8 cellular contexts compared by ENCODE assay signal in the genomic region with DNA sequence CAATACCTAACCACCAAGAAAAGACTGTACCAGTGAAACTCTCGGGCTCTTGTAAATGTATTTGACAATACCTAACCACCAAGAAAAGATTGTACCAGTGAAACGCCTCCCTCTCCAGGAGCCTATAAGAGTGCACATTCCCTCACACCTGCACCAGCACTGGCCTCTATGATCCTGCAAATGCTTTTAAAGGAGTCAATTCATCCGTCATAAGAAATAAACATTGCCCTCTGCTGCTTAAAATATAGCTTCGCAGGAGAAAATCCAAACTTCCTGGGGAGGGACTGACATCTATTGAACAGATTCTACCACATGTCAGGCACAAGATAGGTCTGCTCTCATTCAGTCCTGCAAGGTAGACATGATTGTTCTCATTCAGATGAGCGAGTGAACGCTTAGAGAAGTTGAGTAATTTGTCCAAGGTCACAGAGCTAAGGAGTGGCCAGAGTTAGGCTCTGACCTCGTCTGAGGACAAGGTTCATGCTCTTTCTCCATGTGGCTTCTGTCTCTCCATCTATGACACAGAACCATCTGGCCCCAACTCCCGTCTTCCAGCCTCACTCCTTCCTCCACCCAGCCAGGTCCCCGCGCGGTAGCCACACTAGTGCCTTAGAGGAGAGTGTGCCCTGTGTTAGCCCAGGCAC. TPM values are rescaled to one million over a fixed set of nuclear protein-coding genes. Genes with fewer than 3 reads are reported as not detected.
DNase-seq lines count a peak whose midpoint lies in the region; ATAC-seq, FAIRE-seq and TF ChIP-seq lines count a peak whose summit lies in the region.

No MANE protein-coding gene starts in this region.

- no peaks in the 10 kb centered on the region for H3K36me3 Mint-ChIP-seq in osteocyte (ENCODE audit: unreplicated experiment)
- no peaks in the 10 kb centered on the region for H3K36me3 Mint-ChIP-seq in activated naive CD4-positive, alpha-beta T cell treated with anti-CD3 and anti-CD28 coated beads, Interleukin-2, amount 10 ng/mL, durations not matched to agents 7 days and 5 days

- no peaks in the 10 kb centered on the region for H3K27me3 Mint-ChIP-seq in osteocyte (ENCODE audit: unreplicated experiment)
- peaks cover 9% of the 10 kb centered on the region for H3K27me3 Mint-ChIP-seq in activated naive CD4-positive, alpha-beta T cell treated with anti-CD3 and anti-CD28 coated beads, Interleukin-2, amount 10 ng/mL, durations not matched to agents 7 days and 5 days

- CTCF ChIA-PET in activated naive CD4-positive, alpha-beta T cell treated with anti-CD3 and anti-CD28 coated beads, Interleukin-2, amount 10 ng/mL, durations not matched to agents 7 days and 5 days (lab: Charles Lee): interaction anchor here (0.6 to 0.9 kb wide), 4 partner anchors 9 to 397 kb away, joined by 3 to 4 read pairs (median 3); no protein-coding TSS in a partner anchor

- ATAC-seq in GM21786 (IDR thresholded peaks at IDR 0.05; ENCODE audit: unreplicated experiment) (no peak), HG02973 (IDR thresholded peaks at IDR 0.05; ENCODE audit: unreplicated experiment) (no peak)

- DNase-seq in D721Med (ENCODE audit: insufficient read length, low spot score) (no peak), KG1 (lab: John Stamatoyannopoulos, UW) (peak; percentile 41), SK-N-DZ (ENCODE audit: low spot score) (peak; percentile 66), fibroblast of gingiva (ENCODE audit: low read depth) (peak; percentile 67), osteocyte (ENCODE audit: extremely low spot score, unreplicated experiment) (no peak)
- DNase-seq in activated naive CD4-positive, alpha-beta T cell treated with anti-CD3 and anti-CD28 coated beads, Interleukin-2, amount 10 ng/mL, durations not matched to agents 7 days and 5 days: no peak

- H3K4me3 Mint-ChIP-seq in osteocyte (ENCODE audit: unreplicated experiment): no peak overlapping the region
- H3K4me3 Mint-ChIP-seq in activated naive CD4-positive, alpha-beta T cell treated with anti-CD3 and anti-CD28 coated beads, Interleukin-2, amount 10 ng/mL, durations not matched to agents 7 days and 5 days: no peak overlapping the region

- FAIRE-seq in D721Med (lab: Jason Lieb, UNC): no peak

- no peaks in the 10 kb centered on the region for H3K9me3 Mint-ChIP-seq in osteocyte (ENCODE audit: unreplicated experiment)
- H3K9me3 Mint-ChIP-seq in activated naive CD4-positive, alpha-beta T cell treated with anti-CD3 and anti-CD28 coated beads, Interleukin-2, amount 10 ng/mL, durations not matched to agents 7 days and 5 days: no peaks in the 10 kb centered on the region

- H3K27ac Mint-ChIP-seq in osteocyte (ENCODE audit: unreplicated experiment): no peak overlapping the region
- H3K27ac Mint-ChIP-seq in activated naive CD4-positive, alpha-beta T cell treated with anti-CD3 and anti-CD28 coated beads, Interleukin-2, amount 10 ng/mL, durations not matched to agents 7 days and 5 days: no peak overlapping the region

- H3K4me1 Mint-ChIP-seq in osteocyte (ENCODE audit: unreplicated experiment): peaks cover 47% of the 10 kb centered on the region
- no peaks in the 10 kb centered on the region for H3K4me1 Mint-ChIP-seq in activated naive CD4-positive, alpha-beta T cell treated with anti-CD3 and anti-CD28 coated beads, Interleukin-2, amount 10 ng/mL, durations not matched to agents 7 days and 5 days

- TF ChIP-seq CTCF in D721Med (IDR thresholded peaks at IDR 0.05; ENCODE audit: insufficient read depth, missing control alignments) (peak; percentile 47), osteocyte (IDR thresholded peaks at IDR 0.05) (peak; percentile 75)

RNA-seq across cellular contexts. Expression of a gene that starts 38.7 kb away (rescaled TPM):
- 57.1 and 72.9 TPM in 2 replicates for polyA plus RNA-seq in SK-N-DZ (2014; cell fraction: cytosol; rRNA removed)
- 28.8 and 33.3 TPM in 2 replicates for polyA plus RNA-seq in SK-N-DZ (2014; cell fraction: nucleus; rRNA removed)
- total RNA-seq in osteocyte: 97.6 and 106 TPM in 2 replicates

Comparison
In these comparisons a context has a peak if more than half of its experiments do, and no peak if none do; other contexts are left out.
1. DNase-seq: peak in KG1 (single experiment), SK-N-DZ (single experiment) and fibroblast of gingiva (single experiment); none in D721Med (single experiment), osteocyte (single experiment) and activated naive CD4-positive, alpha-beta T cell treated with anti-CD3 and anti-CD28 coated beads, Interleukin-2, amount 10 ng/mL, durations not matched to agents 7 days and 5 days (single experiment).